12 cellular contexts compared by ENCODE assay signal in genomic region chrX:111352424-111352823, GRCh38. TPM values are rescaled to one million over a fixed set of nuclear protein-coding genes. Genes with fewer than 3 reads are reported as not detected.
A peak's percentile ranks its signal among the peaks of the same experiment; 100 is the strongest.
DNase-seq lines count a peak whose midpoint lies in the region; ATAC-seq and TF ChIP-seq lines count a peak whose summit lies in the region.
"Had no signal": no experiment of that assay in that cellular context is flagged by ENCODE, and none has a peak within 500 bp of the region (broad histone marks: within the 10 kb centered on the region; RNA-seq: fewer than 3 reads in every experiment).

No MANE protein-coding gene starts in this region.

- TF ChIP-seq CTCF in left ventricle myocardium inferior (IDR thresholded peaks at IDR 0.05; ENCODE audit: borderline replicate concordance) (no peak), transverse colon (IDR thresholded peaks at IDR 0.05) (no peak), endothelial cell (IDR thresholded peaks at IDR 0.05; ENCODE audit: unreplicated experiment) (no peak), GM23338 (conservative IDR thresholded peaks at IDR 0.05; ENCODE audit: low read depth in 2 of 2) (no peak)

- H3K9me2 ChIP-seq in GM23338 (ENCODE audit: insufficient read depth), result no peaks in the 10 kb centered on the region

- no peak overlapping the region for H3K4me2 ChIP-seq in GM23338

- no peaks in the 10 kb centered on the region for H3F3A ChIP-seq in GM23338 (replicated peaks; ENCODE audit: low read depth)

- H3K27ac Mint-ChIP-seq in endothelial cell (ENCODE audit: unreplicated experiment), result no peak overlapping the region
- H3K27ac Mint-ChIP-seq in GM23338, result no peak overlapping the region

- no peaks in the 10 kb centered on the region for H3K36me3 ChIP-seq in left ventricle myocardium inferior
- no peaks in the 10 kb centered on the region for H3K36me3 ChIP-seq in transverse colon
- no peaks in the 10 kb centered on the region for H3K36me3 ChIP-seq in GM23338 (ENCODE audit: insufficient read depth)
- H3K36me3 ChIP-seq: tibial artery had no signal

- H3K4me1 Mint-ChIP-seq in endothelial cell (ENCODE audit: unreplicated experiment), result no peaks in the 10 kb centered on the region
- H3K4me1 Mint-ChIP-seq in GM23338, result no peaks in the 10 kb centered on the region

- H3K27ac ChIP-seq in left ventricle myocardium inferior (replicated peaks) (no peak overlapping the region), transverse colon (peak overlapping the region in 1 of 4 donors; percentile 16), GM23338 (ENCODE audit: low read depth) (no peak overlapping the region)
- H3K27ac ChIP-seq: tibial artery had no signal

- TF ChIP-seq EP300 in transverse colon (IDR thresholded peaks at IDR 0.05; ENCODE audit: low read depth), result no peak

- no peaks in the 10 kb centered on the region for H4K20me1 ChIP-seq in GM23338 (replicated peaks; ENCODE audit: insufficient read depth)

- DNase-seq in NCI-H345 (lab: John Stamatoyannopoulos, UW), result peak; percentile 11
- DNase-seq in NCI-H345 treated with DMSO at 0.1 percent for 48 hours (lab: John Stamatoyannopoulos, UW; ENCODE audit: unreplicated experiment), result no peak
- peak; percentile 14 for DNase-seq in RPMI8226
- peak; percentile 23 for DNase-seq in left ventricle myocardium inferior
- peak; percentile 32 for DNase-seq in transverse colon
- no peak for DNase-seq in endothelial cell (ENCODE audit: low spot score)
- no peak for DNase-seq in GM23338 (ENCODE audit: low spot score)
- DNase-seq: 8988T, NCI-H2029 treated with DMSO at 0.1 percent for 48 hours had no signal

- no peak for TF ChIP-seq POLR2A in transverse colon (IDR thresholded peaks at IDR 0.05)

- no peak for ATAC-seq in GM21529 (IDR thresholded peaks at IDR 0.05; ENCODE audit: unreplicated experiment)
- ATAC-seq in GM23338, result no peak

- intact Hi-C loops in left ventricle myocardium inferior (cut with micrococcal nuclease) (no loop called here), transverse colon (cut with DNase I; ENCODE audit: low total_unique reads) (no loop called here)

- in situ Hi-C loops in transverse colon (cut with MboI; ENCODE audit: low pct_ligation_motif_present in 1 of 4, low pct_unique_long_range_greater_than_20kb in 1 of 4, low sequenced_read_pairs in 3 of 4), result no loop called here

- H3K79me2 ChIP-seq in GM23338 (replicated peaks; ENCODE audit: insufficient read depth), result no peaks in the 10 kb centered on the region

- H3K36me3 Mint-ChIP-seq in endothelial cell (ENCODE audit: low read depth, unreplicated experiment) (no peaks in the 10 kb centered on the region), GM23338 (ENCODE audit: low read depth) (no peaks in the 10 kb centered on the region)

- H3K9me3 Mint-ChIP-seq in endothelial cell (ENCODE audit: unreplicated experiment) (no peaks in the 10 kb centered on the region), GM23338 (no peaks in the 10 kb centered on the region)

- H3K27me3 ChIP-seq in left ventricle myocardium inferior (ENCODE audit: low read depth) (no peaks in the 10 kb centered on the region), transverse colon (no peaks in the 10 kb centered on the region), GM23338 (ENCODE audit: insufficient read depth) (no peaks in the 10 kb centered on the region)
- H3K27me3 ChIP-seq: tibial artery had no signal

- H3K4me3 ChIP-seq in left ventricle myocardium inferior, result no peak overlapping the region
- no peak overlapping the region for H3K4me3 ChIP-seq in transverse colon
- no peak overlapping the region for H3K4me3 ChIP-seq in GM23338
- H3K4me3 ChIP-seq: tibial artery had no signal

- 48% methylated on average over 1 of the region's 1 CpG; no CpG with 5 or more reads in 1 of the 2 donors for WGBS in transverse colon (ENCODE audit: low coverage in 1 of 2), 2 donors

- H2AFZ ChIP-seq in GM23338, result no peak overlapping the region

- H3K9me3 ChIP-seq in left ventricle myocardium inferior (replicated peaks) (no peaks in the 10 kb centered on the region), transverse colon (no peaks in the 10 kb centered on the region)
- H3K9me3 ChIP-seq: tibial artery had no signal

- H3K4me1 ChIP-seq in left ventricle myocardium inferior (no peaks in the 10 kb centered on the region), transverse colon (no peaks in the 10 kb centered on the region), GM23338 (ENCODE audit: insufficient read depth) (no peaks in the 10 kb centered on the region)

- H3K27me3 Mint-ChIP-seq in endothelial cell (ENCODE audit: unreplicated experiment) (no peaks in the 10 kb centered on the region), GM23338 (ENCODE audit: insufficient read depth, low read depth, poor library complexity) (no peaks in the 10 kb centered on the region)

- H3K4me3 Mint-ChIP-seq in endothelial cell (ENCODE audit: unreplicated experiment) (no peak overlapping the region), GM23338 (no peak overlapping the region)

TF ChIP-seq in GM23338, 12 proteins besides CTCF, POLR2A, EP300 and RAD21 (continues in another document):
- no peak for TF ChIP-seq EZH2phosphoT487 (IDR thresholded peaks at IDR 0.05; ENCODE audit: unreplicated experiment)
- TF ChIP-seq REST (IDR thresholded peaks at IDR 0.05; ENCODE audit: unreplicated experiment), result no peak
- no peak for TF ChIP-seq ZNF331 (CRISPR knock-in tag; IDR thresholded peaks at IDR 0.05; ENCODE audit: low read depth)
- TF ChIP-seq NANOG (IDR thresholded peaks at IDR 0.05; ENCODE audit: borderline replicate concordance), result no peak
- no peak for TF ChIP-seq POLR2AphosphoS5 (IDR thresholded peaks at IDR 0.05; ENCODE audit: low read depth)
- TF ChIP-seq EZH2 (IDR thresholded peaks at IDR 0.05; ENCODE audit: low read depth, unreplicated experiment), result no peak
- no peak for TF ChIP-seq CREB1 (CRISPR knock-in tag; IDR thresholded peaks at IDR 0.05; ENCODE audit: low read depth)
- TF ChIP-seq JUNB (IDR thresholded peaks at IDR 0.05; ENCODE audit: unreplicated experiment), result no peak
- TF ChIP-seq ZNF114 (CRISPR knock-in tag; IDR thresholded peaks at IDR 0.05), result no peak

RNA-seq across cellular contexts. Expression of gene DCX, which starts 59.6 kb away (rescaled TPM):
- total RNA-seq in left ventricle myocardium inferior, result 0.05 TPM
- not detected for total RNA-seq in transverse colon
- total RNA-seq in endothelial cell (ENCODE audit: unreplicated experiment), result 0.26 TPM
- 2.4 and 3.0 TPM in 2 replicates for total RNA-seq in GM23338 (2014; rRNA removed; shearing (Covaris generic))
- polyA plus RNA-seq in GM23338 (2016; fragmentation: Nextera tagmentation; extraction: Ambion mirVana), result 0.54 and 0.66 TPM in 2 replicates
- total RNA-seq: mononuclear cell had no signal

Comparison
In these comparisons a context has a peak if more than half of its experiments do, and no peak if none do; other contexts are left out.
1. DNase-seq: peak in NCI-H345 (single experiment), RPMI8226 (single experiment), left ventricle myocardium inferior (single experiment) and transverse colon (single experiment); none in NCI-H345 treated with DMSO at 0.1 percent for 48 hours (single experiment), endothelial cell (single experiment) and GM23338 (single experiment).